Comparison of ENCODE assay signal across 24 cellular contexts in genomic region chr13:45932611-45933182, GRCh38.
A peak's percentile ranks its signal among the peaks of the same experiment; 100 is the strongest.
DNase-seq lines count a peak whose midpoint lies in the region; ATAC-seq and TF ChIP-seq lines count a peak whose summit lies in the region.
"Had no signal": no experiment of that assay in that cellular context is flagged by ENCODE, and none has a peak within 500 bp of the region (broad histone marks: within the 10 kb centered on the region; RNA-seq: fewer than 3 reads in every experiment).

No MANE protein-coding gene starts in this region.

- H3K4me1 ChIP-seq in BLaER1 treated with 17β-estradiol and CSF1 and Interleukin-3, amounts not matched to agents 10 nM and 100 nM: peaks cover 0 to 24% (median 10%) of the 10 kb centered on the region in 10 experiments; a peak in 10 of 20 replicates
- peaks cover 9% of the 10 kb centered on the region for H3K4me1 ChIP-seq in lower lobe of right lung
- H3K4me1 ChIP-seq: gastrocnemius medialis, sigmoid colon, vagina had no signal

- ATAC-seq in lower lobe of right lung (peak; percentile 61 to 73), GM18517 (IDR thresholded peaks at IDR 0.05; ENCODE audit: unreplicated experiment) (no peak), HG03280 (IDR thresholded peaks at IDR 0.05; ENCODE audit: unreplicated experiment) (no peak)
- ATAC-seq: CD8-positive, alpha-beta T cell; gastrocnemius medialis; SK-N-SH treated with all-trans-retinoic acid at 6 μM for 48 hours had no signal

- H4K20me1 ChIP-seq in BLaER1 treated with 17β-estradiol and CSF1 and Interleukin-3, amounts not matched to agents 10 nM and 100 nM: no peaks in the 10 kb centered on the region

- intact Hi-C loops in lower lobe of right lung (cut with DNase I): no loop called here

- peak; percentile 61 for DNase-seq in Kasumi-1 (lab: John Stamatoyannopoulos, UW)
- DNase-seq in SIG-M5 treated with dmso at 0.1 percent for 504 hours (lab: John Stamatoyannopoulos, UW; ENCODE audit: unreplicated experiment): peak; percentile 77
- DNase-seq in lower lobe of right lung: no peak
- no peak for DNase-seq in A172 (ENCODE audit: low spot score)
- DNase-seq in foreskin fibroblast: no peak
- DNase-seq: activated CD4-positive, alpha-beta T cell treated with anti-CD3 and anti-CD28 coated beads for 48 hours; activated naive CD8-positive, alpha-beta T cell treated with anti-CD3 and anti-CD28 coated beads for 36 hours; CD8-positive, alpha-beta T cell; cerebellar nuclear complex; DMS53; effector CD4-positive, alpha-beta T cell; gastrocnemius medialis; kidney; naive B cell; NCI-H1092 treated with DMSO at 0.1 percent for 48 hours; NCI-H2029 treated with DMSO at 0.1 percent for 48 hours; NCI-H526; sigmoid colon had no signal

- peak overlapping the region in 4 of 11 experiments; percentile 9 to 63 (median 44); a peak in 5 of 22 replicates for H3K27ac ChIP-seq in BLaER1 treated with 17β-estradiol and CSF1 and Interleukin-3, amounts not matched to agents 10 nM and 100 nM
- no peak overlapping the region for H3K27ac ChIP-seq in lower lobe of right lung
- H3K27ac ChIP-seq: gastrocnemius medialis, KMS-11, sigmoid colon, vagina had no signal

- no peaks in the 10 kb centered on the region for H3K36me3 ChIP-seq in BLaER1 treated with 17β-estradiol and CSF1 and Interleukin-3, amounts not matched to agents 10 nM and 100 nM
- H3K36me3 ChIP-seq in lower lobe of right lung: no peaks in the 10 kb centered on the region
- H3K36me3 ChIP-seq: gastrocnemius medialis, sigmoid colon, vagina had no signal

- no peak overlapping the region for H3K4me3 ChIP-seq in BLaER1 treated with 17β-estradiol and CSF1 and Interleukin-3, amounts not matched to agents 10 nM and 100 nM
- no peak overlapping the region for H3K4me3 ChIP-seq in lower lobe of right lung
- no peak overlapping the region for H3K4me3 ChIP-seq in foreskin fibroblast (ENCODE audit: low read depth in 1 of 2, low read length in 2 of 2)
- H3K4me3 ChIP-seq: gastrocnemius medialis, sigmoid colon, vagina had no signal

- H3K9ac ChIP-seq in BLaER1 treated with 17β-estradiol and CSF1 and Interleukin-3, amounts not matched to agents 10 nM and 100 nM: no peak overlapping the region
- H3K9ac ChIP-seq: KMS-11 had no signal

- H3K27me3 ChIP-seq in BLaER1 treated with 17β-estradiol and CSF1 and Interleukin-3, amounts not matched to agents 10 nM and 100 nM: no peaks in the 10 kb centered on the region
- H3K27me3 ChIP-seq in lower lobe of right lung (ENCODE audit: low read depth): no peaks in the 10 kb centered on the region
- H3K27me3 ChIP-seq: gastrocnemius medialis, sigmoid colon, vagina had no signal

- H3K9me3 ChIP-seq in BLaER1 treated with 17β-estradiol and CSF1 and Interleukin-3, amounts not matched to agents 10 nM and 100 nM (replicated peaks in 1 of 11): no peaks in the 10 kb centered on the region
- H3K9me3 ChIP-seq in lower lobe of right lung: no peaks in the 10 kb centered on the region
- H3K9me3 ChIP-seq: gastrocnemius medialis, sigmoid colon, vagina had no signal

- no peak for TF ChIP-seq CTCF in lower lobe of right lung (IDR thresholded peaks at IDR 0.05)
- TF ChIP-seq CTCF in foreskin fibroblast (IDR thresholded peaks at IDR 0.05; ENCODE audit: low read depth, low read length): no peak

- peak overlapping the region in 6 of 11 experiments; percentile 17 to 63 (median 54); a peak in 11 of 22 replicates for H3K4me2 ChIP-seq in BLaER1 treated with 17β-estradiol and CSF1 and Interleukin-3, amounts not matched to agents 10 nM and 100 nM
- H3K4me2 ChIP-seq: KMS-11 had no signal

Comparison
In these comparisons a context has a peak if more than half of its experiments do, and no peak if none do; other contexts are left out.
1. DNase-seq: peak in Kasumi-1 (2 of 2) and SIG-M5 treated with dmso at 0.1 percent for 504 hours (single experiment); none in lower lobe of right lung (single experiment), A172 (single experiment) and foreskin fibroblast (0 of 2).
2. ATAC-seq: peak in lower lobe of right lung (2 of 2); none in GM18517 (single experiment) and HG03280 (single experiment).